8 cellular contexts compared by ENCODE assay signal in genomic region chr18:44887227-44887631, GRCh38.
A peak's percentile ranks its signal among the peaks of the same experiment; 100 is the strongest.
DNase-seq lines count a peak whose midpoint lies in the region; ATAC-seq, FAIRE-seq and TF ChIP-seq lines count a peak whose summit lies in the region.

No MANE protein-coding gene starts in this region.

- in situ Hi-C loops in GM23248 (cut with MboI) = loop anchor here (25.0 kb wide), 1 partner anchor 750 kb away; no protein-coding TSS in a partner anchor

- H3K27ac ChIP-seq in GM23248 = no peak overlapping the region
- no peak overlapping the region for H3K27ac ChIP-seq in PC-3 (ENCODE audit: low read length)
- no peak overlapping the region for H3K27ac ChIP-seq in prostate gland

- peak; percentile 13 for TF ChIP-seq CTCF in choroid plexus epithelial cell (conservative IDR thresholded peaks at IDR 0.05; ENCODE audit: low read depth, low read length)
- TF ChIP-seq CTCF in PC-3 (conservative IDR thresholded peaks at IDR 0.05; ENCODE audit: low read depth, low read length) = no peak
- TF ChIP-seq CTCF in prostate gland (IDR thresholded peaks at IDR 0.05) = no peak

- intact Hi-C loops in PC-3 (cut with micrococcal nuclease) (no loop called here), prostate gland (cut with DNase I) (no loop called here)

- no peaks in the 10 kb centered on the region for H3K9me2 ChIP-seq in GM23248 (ENCODE audit: insufficient read depth)
- H3K9me2 ChIP-seq in PC-3 (replicated peaks; ENCODE audit: low read length) = no peaks in the 10 kb centered on the region

- H3K79me2 ChIP-seq in GM23248 (ENCODE audit: insufficient read depth) (no peaks in the 10 kb centered on the region), PC-3 (ENCODE audit: low read length) (no peaks in the 10 kb centered on the region)

- no peak overlapping the region for H2AFZ ChIP-seq in GM23248
- H2AFZ ChIP-seq in PC-3 (ENCODE audit: low read length) = no peak overlapping the region

- H3K4me1 ChIP-seq in GM23248 (ENCODE audit: insufficient read depth) (peaks cover 29% of the 10 kb centered on the region), PC-3 (ENCODE audit: insufficient read depth, low read length) (no peaks in the 10 kb centered on the region), prostate gland (replicated peaks) (no peaks in the 10 kb centered on the region)

- H3K27me3 ChIP-seq in GM23248 (replicated peaks; ENCODE audit: insufficient read depth) = no peaks in the 10 kb centered on the region
- no peaks in the 10 kb centered on the region for H3K27me3 ChIP-seq in PC-3 (ENCODE audit: low read length)
- H3K27me3 ChIP-seq in prostate gland (replicated peaks; ENCODE audit: insufficient read depth) = no peaks in the 10 kb centered on the region

- H3K36me3 ChIP-seq in GM23248 (ENCODE audit: low read depth) (no peaks in the 10 kb centered on the region; the same call in 1 of the 2 replicates), PC-3 (ENCODE audit: low read depth, low read length) (no peaks in the 10 kb centered on the region), prostate gland (no peaks in the 10 kb centered on the region)

- CTCF ChIA-PET in PC-3 (lab: Charles Lee) = no interaction called here

- peak; percentile 83 for FAIRE-seq in GM18507 (lab: Jason Lieb, UNC)

- ATAC-seq in PC-3 = no peak

- H3F3A ChIP-seq in GM23248 (ENCODE audit: insufficient read depth) = peaks cover 13% of the 10 kb centered on the region; the same call in 1 of the 2 replicates
- no peaks in the 10 kb centered on the region for H3F3A ChIP-seq in PC-3 (ENCODE audit: low read length, unreplicated experiment)

- no peak for TF ChIP-seq POLR2A in prostate gland (IDR thresholded peaks at IDR 0.05)

- H3K4me2 ChIP-seq in GM23248 (ENCODE audit: unreplicated experiment) (peak overlapping the region; percentile 24), PC-3 (ENCODE audit: low read length) (no peak overlapping the region)

- POLR2A ChIA-PET in PC-3 (lab: Charles Lee; ENCODE audit: unreplicated experiment) = no interaction called here

- DNase-seq in GM18507 (ENCODE audit: extremely low spot score, insufficient read length, low read depth) (no peak), GM23248 (peak; percentile 88), NCI-H1436 treated with DMSO at 0.1 percent for 48 hours (lab: John Stamatoyannopoulos, UW) (peak; percentile 59), choroid plexus epithelial cell (ENCODE audit: low read depth) (peak; percentile 56), PC-3 (no peak), prostate gland (ENCODE audit: low spot score) (no peak), HuH-7.5 (ENCODE audit: low spot score) (no peak)
- peak; percentile 17 for DNase-seq in stimulated activated CD4-positive, alpha-beta T cell treated with anti-CD3 and anti-CD28 coated beads, Interleukin-12 subunit alpha, Interleukin-12 subunit beta, amount 100 ng/mL, for 4 hours

- H3K9me3 ChIP-seq in GM23248 (ENCODE audit: low read depth) = no peaks in the 10 kb centered on the region
- no peaks in the 10 kb centered on the region for H3K9me3 ChIP-seq in PC-3 (ENCODE audit: low read length)
- no peaks in the 10 kb centered on the region for H3K9me3 ChIP-seq in prostate gland

- H3K4me3 ChIP-seq in GM23248 = no peak overlapping the region
- no peak overlapping the region for H3K4me3 ChIP-seq in choroid plexus epithelial cell (ENCODE audit: low read depth, low read length)
- H3K4me3 ChIP-seq in PC-3 (ENCODE audit: low read length) = no peak overlapping the region
- H3K4me3 ChIP-seq in prostate gland = no peak overlapping the region

- no TSS peak for BruUV-seq in PC-3 (replicated peaks; lab: Mats Ljungman, UMichigan)

- H3K9ac ChIP-seq in GM23248 (no peak overlapping the region), PC-3 (ENCODE audit: low read length) (no peak overlapping the region)

- H4K20me1 ChIP-seq in GM23248 (ENCODE audit: insufficient read depth) = no peaks in the 10 kb centered on the region
- H4K20me1 ChIP-seq in PC-3 (ENCODE audit: low read length) = no peaks in the 10 kb centered on the region

Comparison
In these comparisons a context has a peak if more than half of its experiments do, and no peak if none do; other contexts are left out.
1. DNase-seq: peak in GM23248 (single experiment), NCI-H1436 treated with DMSO at 0.1 percent for 48 hours (single experiment), choroid plexus epithelial cell (single experiment) and stimulated activated CD4-positive, alpha-beta T cell treated with anti-CD3 and anti-CD28 coated beads, Interleukin-12 subunit alpha, Interleukin-12 subunit beta, amount 100 ng/mL, for 4 hours (single experiment); none in GM18507 (single experiment), PC-3 (single experiment), prostate gland (single experiment) and HuH-7.5 (single experiment).